ENCODE assay signal across 8 cellular contexts in the genomic region with DNA sequence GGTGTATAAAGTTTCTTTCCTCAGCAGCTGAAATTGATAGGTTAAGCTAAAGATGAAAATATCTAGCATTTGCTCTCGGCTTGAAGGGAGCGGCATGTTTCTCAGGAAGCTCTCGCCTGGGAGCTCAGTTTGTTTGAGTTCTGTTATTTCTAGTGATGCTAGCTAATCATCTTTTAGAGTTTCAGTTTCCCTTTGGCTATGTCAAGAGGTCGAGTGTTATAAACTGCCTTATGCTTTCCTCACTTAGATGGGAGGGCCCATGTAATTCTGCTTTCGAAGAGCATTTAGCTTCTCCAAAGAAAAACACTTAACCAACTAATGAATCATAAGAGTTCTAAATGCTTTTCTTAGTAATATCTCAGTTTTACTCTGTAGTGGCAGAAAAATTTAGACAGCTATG. TPM values are rescaled to one million over a fixed set of nuclear protein-coding genes. Genes with fewer than 3 reads are reported as not detected.
A peak's percentile ranks its signal among the peaks of the same experiment; 100 is the strongest.
DNase-seq lines count a peak whose midpoint lies in the region; ATAC-seq and TF ChIP-seq lines count a peak whose summit lies in the region.

No MANE protein-coding gene starts in this region.

- no peaks in the 10 kb centered on the region for H3K4me1 ChIP-seq in right lobe of liver

- no peaks in the 10 kb centered on the region for H3K36me3 ChIP-seq in right lobe of liver

- TF ChIP-seq CTCF in right lobe of liver (IDR thresholded peaks at IDR 0.05): no peak

- H3K4me3 ChIP-seq in right lobe of liver: no peak overlapping the region

- H3K4me3 Mint-ChIP-seq in activated T-helper 2 cell treated with anti-CD3 and anti-CD28 coated beads, Interferon-gamma antibody, Interleukin-2, Interleukin-4, amounts not matched to agents 10 μg/mL and 5 μg/mL and 100 μg/mL, durations not matched to agents 14 hours and 24 hours and 36 hours (ENCODE audit: low read depth): peak overlapping the region; percentile 53

- no peaks in the 10 kb centered on the region for H3K27me3 ChIP-seq in right lobe of liver

- WGBS in right lobe of liver (ENCODE audit: insufficient coverage, low coverage, low lambda C conversion rate, missing lambda C conversion rate): 13% methylated on average over 5 of the region's 5 CpGs

- DNase-seq in AG20443 (ENCODE audit: low spot score): peak; percentile 49
- DNase-seq in GM19238 (ENCODE audit: insufficient read length, low spot score): peak; percentile 36
- no peak for DNase-seq in activated T-helper 2 cell treated with anti-CD3 and anti-CD28 coated beads, Interferon-gamma antibody, Interleukin-2, Interleukin-4, amounts not matched to agents 10 μg/mL and 5 μg/mL and 100 μg/mL, durations not matched to agents 14 hours and 24 hours and 36 hours (ENCODE audit: low spot score)
- no peak for DNase-seq in right lobe of liver
- DNase-seq in GOT3 (lab: John Stamatoyannopoulos, UW): no peak
- DNase-seq in amniotic stem cell (lab: John Stamatoyannopoulos, UW): no peak
- DNase-seq in NCI-H2196 (lab: John Stamatoyannopoulos, UW; ENCODE audit: unreplicated experiment): no peak

- no peak overlapping the region for H3K27ac ChIP-seq in right lobe of liver

- H3K4me1 Mint-ChIP-seq in activated T-helper 2 cell treated with anti-CD3 and anti-CD28 coated beads, Interferon-gamma antibody, Interleukin-2, Interleukin-4, amounts not matched to agents 10 μg/mL and 5 μg/mL and 100 μg/mL, durations not matched to agents 14 hours and 24 hours and 36 hours (ENCODE audit: low read depth): peaks cover 44% of the 10 kb centered on the region

- peaks cover 12% of the 10 kb centered on the region for H3K36me3 Mint-ChIP-seq in activated T-helper 2 cell treated with anti-CD3 and anti-CD28 coated beads, Interferon-gamma antibody, Interleukin-2, Interleukin-4, amounts not matched to agents 10 μg/mL and 5 μg/mL and 100 μg/mL, durations not matched to agents 14 hours and 24 hours and 36 hours (ENCODE audit: low read depth)

- intact Hi-C loops in activated T-helper 2 cell treated with anti-CD3 and anti-CD28 coated beads, Interferon-gamma antibody, Interleukin-2, Interleukin-4, amounts not matched to agents 10 μg/mL and 5 μg/mL and 100 μg/mL, durations not matched to agents 14 hours and 24 hours and 36 hours (cut with micrococcal nuclease): loop anchor here (1.0 to 5.0 kb wide), 8 partner anchors 10 to 581 kb away; partner anchors contain the start of gene PLCL1
- intact Hi-C loops in right lobe of liver (cut with DNase I): no loop called here

- peaks cover 4% of the 10 kb centered on the region for H3K27me3 Mint-ChIP-seq in activated T-helper 2 cell treated with anti-CD3 and anti-CD28 coated beads, Interferon-gamma antibody, Interleukin-2, Interleukin-4, amounts not matched to agents 10 μg/mL and 5 μg/mL and 100 μg/mL, durations not matched to agents 14 hours and 24 hours and 36 hours (ENCODE audit: low read depth)

- peak overlapping the region; percentile 68 for H3K27ac Mint-ChIP-seq in activated T-helper 2 cell treated with anti-CD3 and anti-CD28 coated beads, Interferon-gamma antibody, Interleukin-2, Interleukin-4, amounts not matched to agents 10 μg/mL and 5 μg/mL and 100 μg/mL, durations not matched to agents 14 hours and 24 hours and 36 hours

- H3K9me3 ChIP-seq in right lobe of liver: no peaks in the 10 kb centered on the region

- TF ChIP-seq POLR2A in right lobe of liver (IDR thresholded peaks at IDR 0.05): no peak

- peak; percentile 98 for ATAC-seq in HG03135 (IDR thresholded peaks at IDR 0.05; ENCODE audit: unreplicated experiment)
- ATAC-seq in right lobe of liver: peak; percentile 63 to 83 (median 72)

- peaks cover 11% of the 10 kb centered on the region for H3K9me3 Mint-ChIP-seq in activated T-helper 2 cell treated with anti-CD3 and anti-CD28 coated beads, Interferon-gamma antibody, Interleukin-2, Interleukin-4, amounts not matched to agents 10 μg/mL and 5 μg/mL and 100 μg/mL, durations not matched to agents 14 hours and 24 hours and 36 hours

RNA-seq across cellular contexts. Expression of gene PLCL1, which starts 33.6 kb away (rescaled TPM):
- total RNA-seq in activated T-helper 2 cell treated with anti-CD3 and anti-CD28 coated beads, Interferon-gamma antibody, Interleukin-2, Interleukin-4, amounts not matched to agents 10 μg/mL and 5 μg/mL and 100 μg/mL, durations not matched to agents 14 hours and 24 hours and 36 hours: 1.8 and 2.0 TPM in 2 replicates
- total RNA-seq in right lobe of liver: under 1 TPM; 0.12 to 0.37 (median 0.24) TPM

RNA-seq across cellular contexts. Expression of gene BOLL, which starts 52.9 kb away (rescaled TPM):
- not detected in 2 replicates for total RNA-seq in activated T-helper 2 cell treated with anti-CD3 and anti-CD28 coated beads, Interferon-gamma antibody, Interleukin-2, Interleukin-4, amounts not matched to agents 10 μg/mL and 5 μg/mL and 100 μg/mL, durations not matched to agents 14 hours and 24 hours and 36 hours
- not detected for total RNA-seq in right lobe of liver

Comparison
In these comparisons a context has a peak if more than half of its experiments do, and no peak if none do; other contexts are left out.
1. DNase-seq: peak in AG20443 (single experiment) and GM19238 (single experiment); none in activated T-helper 2 cell treated with anti-CD3 and anti-CD28 coated beads, Interferon-gamma antibody, Interleukin-2, Interleukin-4, amounts not matched to agents 10 μg/mL and 5 μg/mL and 100 μg/mL, durations not matched to agents 14 hours and 24 hours and 36 hours (single experiment), right lobe of liver (0 of 3), GOT3 (single experiment), amniotic stem cell (single experiment) and NCI-H2196 (single experiment).